Comparison of ENCODE assay signal across 17 cellular contexts in genomic region chr12:51321882-51322281, GRCh38. TPM values are rescaled to one million over a fixed set of nuclear protein-coding genes. Genes with fewer than 3 reads are reported as not detected.
DNase-seq lines count a peak whose midpoint lies in the region; ATAC-seq, FAIRE-seq and TF ChIP-seq lines count a peak whose summit lies in the region.
"Had no signal": no experiment of that assay in that cellular context is flagged by ENCODE, and none has a peak within 500 bp of the region (broad histone marks: within the 10 kb centered on the region; RNA-seq: fewer than 3 reads in every experiment).

No MANE protein-coding gene starts in this region.

- no TSS peak for BruUV-seq in GM12878 (replicated peaks; lab: Mats Ljungman, UMichigan)

- peak overlapping the region; percentile 86 for H3K27ac ChIP-seq in DND-41 (ENCODE audit: low read length)
- H3K27ac ChIP-seq in GM12878 (ENCODE audit: control insufficient read depth, insufficient read depth) = peak overlapping the region; percentile 68; the same call in 1 of the 2 replicates
- H3K27ac ChIP-seq: foreskin keratinocyte, sigmoid colon had no signal

- no peak for ATAC-seq in DND-41 (ENCODE audit: insufficient read depth, low read depth)
- ATAC-seq in GM12878 = no peak
- ATAC-seq in GM19023 (IDR thresholded peaks at IDR 0.05; ENCODE audit: unreplicated experiment) = no peak
- ATAC-seq: foreskin keratinocyte had no signal

- H4K20me1 ChIP-seq in DND-41 (ENCODE audit: insufficient read depth, low read length) = no peaks in the 10 kb centered on the region
- H4K20me1 ChIP-seq in GM12878 (ENCODE audit: control insufficient read depth, insufficient read depth) = no peaks in the 10 kb centered on the region

- H3K9ac ChIP-seq in DND-41 (ENCODE audit: low read depth, low read length) (peak overlapping the region; percentile 65; the same call in 1 of the 2 replicates), GM12878 (ENCODE audit: control insufficient read depth, insufficient read depth, low read length) (no peak overlapping the region)

- H3K4me1 ChIP-seq in DND-41 (ENCODE audit: insufficient read depth, low read length) (peaks cover 82% of the 10 kb centered on the region), GM12878 (ENCODE audit: control insufficient read depth, insufficient read depth, low read length) (peaks cover 52% of the 10 kb centered on the region)
- H3K4me1 ChIP-seq: sigmoid colon had no signal

- in situ Hi-C loops in GM12878 (cut with MboI) = no loop called here

- H3K4me3 Mint-ChIP-seq in nephron progenitor cell = no peak overlapping the region

- DNase-seq in DND-41 = no peak
- no peak for DNase-seq in Jurkat, Clone E6-1 (ENCODE audit: low read depth, low spot score)
- DNase-seq in GM12878 (ENCODE audit: low read depth, low spot score) = no peak
- no peak for DNase-seq in nephron progenitor cell
- DNase-seq in stimulated activated CD4-positive, alpha-beta T cell treated with anti-CD3 and anti-CD28 coated beads, Interleukin-4, amount 100 ng/mL, for 1 hour = no peak
- DNase-seq in GM03348 (ENCODE audit: low spot score) = no peak
- no peak for DNase-seq in GM19239 (ENCODE audit: insufficient read length, low spot score)
- DNase-seq: amniotic stem cell, foreskin keratinocyte, islet precursor cell, NCI-H1436, NCI-H526, Right ventricle myocardium superior, sigmoid colon had no signal

- POLR2A ChIA-PET in GM12878 (lab: Charles Lee) = interaction anchor here (0.9 to 1.0 kb wide), 2 partner anchors 19 to 268 kb away, joined by 3 to 4 read pairs; no protein-coding TSS in a partner anchor

- WGBS in GM12878 (ENCODE audit: insufficient coverage, insufficient replicate concordance, low lambda C conversion rate, missing lambda C conversion rate) = 67% methylated on average over 3 of the region's 3 CpGs

- H3K9me3 ChIP-seq in DND-41 (ENCODE audit: insufficient read depth, low read length, severe bottlenecking) = no peaks in the 10 kb centered on the region
- no peaks in the 10 kb centered on the region for H3K9me3 ChIP-seq in GM12878 (replicated peaks; ENCODE audit: control insufficient read depth, insufficient read depth, low read length)
- H3K9me3 ChIP-seq: sigmoid colon, tibial nerve had no signal

- SMC1A ChIA-PET in GM12878 (lab: Charles Lee; ENCODE audit: uncharacterized antibody, unreplicated experiment) = interaction anchor here (0.9 to 7.3 kb wide), 8 partner anchors 10 to 59 kb away, joined by 3 to 58 read pairs (median 6); partner anchors contain the start of gene SMAGP

- peak overlapping the region in 1 of 2 experiments; percentile 13; a peak in 2 of 4 replicates for H3K4me3 ChIP-seq in DND-41 (ENCODE audit: low read depth in 1 of 2, low read length in 2 of 2)
- peak overlapping the region; percentile 11; the same call in 1 of the 2 replicates for H3K4me3 ChIP-seq in Jurkat, Clone E6-1 (ENCODE audit: low read length)
- peak overlapping the region; percentile 55 for H3K4me3 ChIP-seq in GM12878
- H3K4me3 ChIP-seq: sigmoid colon, tibial nerve had no signal

- FAIRE-seq in GM12878 (lab: Jason Lieb, UNC) (no peak), GM19239 (lab: Jason Lieb, UNC) (no peak)

- no peak overlapping the region for H2AFZ ChIP-seq in DND-41 (ENCODE audit: low read depth, low read length)
- no peak overlapping the region for H2AFZ ChIP-seq in GM12878 (ENCODE audit: control insufficient read depth, low read depth, low read length)

- no peaks in the 10 kb centered on the region for H3K27me3 ChIP-seq in DND-41 (ENCODE audit: insufficient read depth, low read length, poor library complexity)
- no peaks in the 10 kb centered on the region for H3K27me3 ChIP-seq in GM12878 (replicated peaks in 1 of 2; ENCODE audit: control insufficient read depth in 2 of 2, insufficient read depth in 2 of 2, low read length in 1 of 2)
- H3K27me3 ChIP-seq: foreskin keratinocyte, sigmoid colon, tibial nerve had no signal

- intact Hi-C loops in GM12878 (cut with micrococcal nuclease; ENCODE audit: unreplicated experiment) = loop anchor here (10.0 kb wide), 1 partner anchor 557 kb away; the partner anchor contains the start of gene ATF1

- TF ChIP-seq EP300 in GM12878 (IDR thresholded peaks at IDR 0.05; ENCODE audit: borderline replicate concordance in 1 of 2, control insufficient read depth in 1 of 2, low read depth in 2 of 2, low read length in 2 of 2) = no peak

- TF ChIP-seq CTCF in DND-41 (IDR thresholded peaks at IDR 0.05; ENCODE audit: borderline replicate concordance, extremely low read depth, low read length, poor library complexity, severe bottlenecking) (no peak), GM12878 (IDR thresholded peaks at IDR 0.05 in 2 of 3, conservative IDR thresholded peaks at IDR 0.05 in 1 of 3; ENCODE audit: control insufficient read depth in 2 of 3, extremely low read depth in 1 of 3, insufficient read depth in 1 of 3, low read depth in 3 of 3, low read length in 3 of 3) (no peak), nephron progenitor cell (IDR thresholded peaks at IDR 0.05) (no peak)

- no peaks in the 10 kb centered on the region for H3K36me3 Mint-ChIP-seq in nephron progenitor cell (ENCODE audit: low read depth)

- peak overlapping the region; percentile 66 for H3K4me2 ChIP-seq in DND-41 (ENCODE audit: insufficient read depth, low read length)
- peak overlapping the region; percentile 62 for H3K4me2 ChIP-seq in GM12878 (ENCODE audit: control insufficient read depth, insufficient read depth)

- TF ChIP-seq POLR2A in GM12878 (IDR thresholded peaks at IDR 0.05; ENCODE audit: low read depth, low read length) = no peak

- H3K27ac Mint-ChIP-seq in nephron progenitor cell = peak overlapping the region; percentile 66

- H3K36me3 ChIP-seq in DND-41 (ENCODE audit: insufficient read depth, low read length) (no peaks in the 10 kb centered on the region), GM12878 (ENCODE audit: control insufficient read depth in 2 of 2, insufficient read depth in 2 of 2, low read length in 1 of 2) (no peaks in the 10 kb centered on the region)
- H3K36me3 ChIP-seq: sigmoid colon, tibial nerve had no signal

- peaks cover 15% of the 10 kb centered on the region for H3K79me2 ChIP-seq in DND-41 (ENCODE audit: insufficient read depth, low read length)
- H3K79me2 ChIP-seq in GM12878 (ENCODE audit: control insufficient read depth, insufficient read depth, low read length) = peaks cover 31% of the 10 kb centered on the region

- peaks cover 6% of the 10 kb centered on the region for H3K9me3 Mint-ChIP-seq in nephron progenitor cell

- peaks cover 36% of the 10 kb centered on the region for H3K4me1 Mint-ChIP-seq in nephron progenitor cell

- CTCF ChIA-PET in GM12878 (lab: Yijun Ruan, JAX) = interaction anchor here (0.8 to 4.1 kb wide), 4 partner anchors 19 to 568 kb away, joined by 3 to 54 read pairs (median 5); no protein-coding TSS in a partner anchor

- H3K27me3 Mint-ChIP-seq in nephron progenitor cell (ENCODE audit: low read depth, poor library complexity) = peaks cover 5% of the 10 kb centered on the region

- RAD21 ChIA-PET in GM12878 (lab: Charles Lee; ENCODE audit: unreplicated experiment) = interaction anchor here (1.0 to 3.8 kb wide), 3 partner anchors 16 to 557 kb away, joined by 3 to 14 read pairs (median 3); no protein-coding TSS in a partner anchor

- no peak for TF ChIP-seq RAD21 in GM12878 (IDR thresholded peaks at IDR 0.05; ENCODE audit: insufficient read depth, low read depth, low read length)

RNA-seq across cellular contexts. Expression of gene BIN2, which starts 2.1 kb away (rescaled TPM):
- 27.8 TPM for polyA plus RNA-seq in Jurkat, Clone E6-1 (2012; ENCODE audit: insufficient read depth, insufficient read length)
- total RNA-seq in GM12878 (2013; cell fraction: nucleolus; rRNA removed) = 38.6 and 39.3 TPM in 2 replicates
- total RNA-seq in GM12878 (2014; rRNA removed) = 31.4 and 31.6 TPM in 2 replicates
- 30.0 and 32.6 TPM in 2 replicates for total RNA-seq in GM12878 (2014; rRNA removed; fragmentation: Illumina TruSeq; extraction: Trizol)
- total RNA-seq in GM12878 (2021) = 26.5 and 28.1 TPM in 2 replicates
- 15.0 TPM for polyA plus RNA-seq in GM12878 (2011; ENCODE audit: low read depth)
- polyA plus RNA-seq in GM12878 (2011; rRNA removed) = 22.8 and 24.6 TPM in 2 replicates
- 13.9 and 16.3 TPM in 2 replicates for polyA plus RNA-seq in GM12878 (2011; cell fraction: cytosol; rRNA removed)
- 33.4 and 37.9 TPM in 2 replicates for polyA plus RNA-seq in GM12878 (2011; cell fraction: nucleus; rRNA removed)
- 21.7 and 33.0 TPM in 2 replicates for polyA plus RNA-seq in GM12878 (2012)
- 38.3 and 42.3 TPM in 2 replicates for polyA plus RNA-seq in GM12878 (2014; fragmentation: Illumina TruSeq; extraction: Trizol)
- 10 to 100 TPM in 1 of 2 experiments, 1 to 10 TPM in 1; 8.6 to 10.0 TPM for polyA plus RNA-seq in GM12878 (2014; fragmentation: Nextera tagmentation; extraction: Ambion mirVana)
- 36.2 and 36.4 TPM in 2 replicates for polyA plus RNA-seq in GM12878 (2014; rRNA removed)
- 10 to 100 TPM; 42.7 to 42.9 TPM for polyA plus RNA-seq in GM12878 (2016; fragmentation: Nextera tagmentation; extraction: Ambion mirVana)
- polyA minus RNA-seq in GM12878 (2011; rRNA and poly(A)+ RNA removed) = 14.1 and 16.6 TPM in 2 replicates
- 4.5 and 6.1 TPM in 2 replicates for polyA minus RNA-seq in GM12878 (2011; cell fraction: cytosol; rRNA and poly(A)+ RNA removed)
- 5.4 and 10.0 TPM in 2 replicates for polyA minus RNA-seq in GM12878 (2011; cell fraction: nucleus; rRNA and poly(A)+ RNA removed)
- total RNA-seq: foreskin keratinocyte had no signal
- polyA plus RNA-seq: foreskin keratinocyte had no signal

RNA-seq across cellular contexts. Expression of gene CELA1, which starts 24.6 kb away (rescaled TPM):
- polyA plus RNA-seq in Jurkat, Clone E6-1 (2012; ENCODE audit: insufficient read depth, insufficient read length) = not detected
- total RNA-seq in GM12878 (2013; cell fraction: nucleolus; rRNA removed) = not detected in 2 replicates
- total RNA-seq in GM12878 (2014; rRNA removed) (not detected in 2 replicates), GM12878 (2014; rRNA removed; fragmentation: Illumina TruSeq; extraction: Trizol) (not detected in 2 replicates), GM12878 (2021) (not detected in 2 replicates)
- not detected for polyA plus RNA-seq in GM12878 (2011; ENCODE audit: low read depth)
- polyA plus RNA-seq in GM12878 (2011; rRNA removed) (not detected in 2 replicates), GM12878 (2014; fragmentation: Illumina TruSeq; extraction: Trizol) (not detected in 2 replicates), GM12878 (2014; fragmentation: Nextera tagmentation; extraction: Ambion mirVana) (not detected), GM12878 (2014; rRNA removed) (not detected in 2 replicates), GM12878 (2016; fragmentation: Nextera tagmentation; extraction: Ambion mirVana) (not detected)
- polyA plus RNA-seq in GM12878 (2011; cell fraction: cytosol; rRNA removed) = not detected in 2 replicates
- polyA plus RNA-seq in GM12878 (2011; cell fraction: nucleus; rRNA removed) = not detected in 2 replicates
- not detected in 2 replicates for polyA plus RNA-seq in GM12878 (2012)
- polyA minus RNA-seq in GM12878 (2011; rRNA and poly(A)+ RNA removed) = not detected in 2 replicates
- polyA minus RNA-seq in GM12878 (2011; cell fraction: cytosol; rRNA and poly(A)+ RNA removed) = not detected in 2 replicates
- not detected in 2 replicates for polyA minus RNA-seq in GM12878 (2011; cell fraction: nucleus; rRNA and poly(A)+ RNA removed)
- total RNA-seq: foreskin keratinocyte, HT1080, Right ventricle myocardium superior, sigmoid colon, tibial nerve had no signal
- polyA plus RNA-seq: foreskin keratinocyte, sigmoid colon had no signal

RNA-seq across cellular contexts. Expression of gene SMAGP, which starts 51.7 kb away (rescaled TPM):
- 22.3 TPM for polyA plus RNA-seq in Jurkat, Clone E6-1 (2012; ENCODE audit: insufficient read depth, insufficient read length)
- 0.34 TPM in 1 of 2 replicates, not detected in the other for total RNA-seq in GM12878 (2013; cell fraction: nucleolus; rRNA removed)
- total RNA-seq in GM12878 (2014; rRNA removed) = 1.7 and 3.0 TPM in 2 replicates
- 2.6 and 3.2 TPM in 2 replicates for total RNA-seq in GM12878 (2014; rRNA removed; fragmentation: Illumina TruSeq; extraction: Trizol)
- 3.1 and 4.0 TPM in 2 replicates for total RNA-seq in GM12878 (2021)
- 0.58 TPM for polyA plus RNA-seq in GM12878 (2011; ENCODE audit: low read depth)
- 0.26 and 0.42 TPM in 2 replicates for polyA plus RNA-seq in GM12878 (2011; rRNA removed)
- 0.45 and 0.78 TPM in 2 replicates for polyA plus RNA-seq in GM12878 (2011; cell fraction: cytosol; rRNA removed)
- polyA plus RNA-seq in GM12878 (2011; cell fraction: nucleus; rRNA removed) = 0.10 and 0.45 TPM in 2 replicates
- 1.0 and 1.6 TPM in 2 replicates for polyA plus RNA-seq in GM12878 (2012)
- polyA plus RNA-seq in GM12878 (2014; fragmentation: Illumina TruSeq; extraction: Trizol) = 7.1 and 8.1 TPM in 2 replicates
- 1 to 10 TPM; 5.3 to 6.3 TPM for polyA plus RNA-seq in GM12878 (2014; fragmentation: Nextera tagmentation; extraction: Ambion mirVana)
- polyA plus RNA-seq in GM12878 (2014; rRNA removed) = 3.9 and 4.9 TPM in 2 replicates
- 1 to 10 TPM; 3.8 to 4.5 TPM for polyA plus RNA-seq in GM12878 (2016; fragmentation: Nextera tagmentation; extraction: Ambion mirVana)
- polyA minus RNA-seq in GM12878 (2011; rRNA and poly(A)+ RNA removed) = 0.41 TPM in 1 of 2 replicates, not detected in the other
- polyA minus RNA-seq in GM12878 (2011; cell fraction: cytosol; rRNA and poly(A)+ RNA removed) = not detected in 2 replicates
- not detected in 2 replicates for polyA minus RNA-seq in GM12878 (2011; cell fraction: nucleus; rRNA and poly(A)+ RNA removed)
